ENCODE assay signal across 24 cellular contexts in the genomic region with DNA sequence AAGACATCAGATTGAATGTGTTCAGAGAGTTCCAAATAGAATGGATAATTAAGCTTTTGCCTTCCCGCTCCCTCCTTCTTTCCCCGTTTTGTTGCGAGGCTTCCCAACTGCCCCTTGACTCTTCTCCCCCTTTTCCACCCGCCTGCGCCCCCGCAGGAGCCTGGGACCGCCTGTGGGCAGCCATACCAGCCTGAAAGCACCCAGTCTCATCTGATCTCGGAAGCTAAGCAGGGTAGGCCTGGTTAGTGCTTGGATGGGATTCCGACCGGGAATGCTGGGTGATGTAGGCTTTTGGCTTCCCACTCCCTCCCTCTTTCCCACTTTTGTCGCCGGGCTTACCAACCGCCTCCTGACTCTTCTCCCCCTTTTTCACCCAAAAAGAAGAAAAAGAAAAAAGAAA.
"Had no signal": no experiment of that assay in that cellular context is flagged by ENCODE, and none has a peak within 500 bp of the region (broad histone marks: within the 10 kb centered on the region; RNA-seq: fewer than 3 reads in every experiment).

No MANE protein-coding gene starts in this region.

- H3K4me1 Mint-ChIP-seq: activated CD4-positive, alpha-beta T cell treated with anti-CD3 and anti-CD28 coated beads, Interleukin-2, amount 10 ng/mL, durations not matched to agents 24 days and 14 days; activated CD8-positive, alpha-beta memory T cell treated with anti-CD3 and anti-CD28 coated beads, Interleukin-2, amount 10 ng/mL, durations not matched to agents 7 days and 5 days; activated naive CD4-positive, alpha-beta T cell treated with anti-CD3 and anti-CD28 coated beads, Interleukin-2, amount 50 U/mL, for 24 hours; T-helper 17 cell had no signal

- H3K4me3 Mint-ChIP-seq: activated B cell treated with CpG ODN at 0.5 μM for 24 hours; activated CD4-positive, alpha-beta T cell treated with anti-CD3 and anti-CD28 coated beads, Interleukin-2, amount 10 ng/mL, durations not matched to agents 24 days and 14 days; activated CD8-positive, alpha-beta memory T cell treated with anti-CD3 and anti-CD28 coated beads, Interleukin-2, amount 10 ng/mL, durations not matched to agents 7 days and 5 days; activated naive CD4-positive, alpha-beta T cell treated with anti-CD3 and anti-CD28 coated beads, Interleukin-2, amount 50 U/mL, for 24 hours; activated T-cell treated with anti-CD3 and anti-CD28 coated beads, Interleukin-2, amount 50 U/mL, for 24 hours; activated T-helper 1 cell treated with anti-CD3 and anti-CD28 coated beads, Interleukin-12 subunit alpha, Interleukin-12 subunit beta, Interleukin-2, Interleukin-4 antibody, amounts not matched to agents 30 ng/mL and 10 ng/mL and 1 ng/mL, durations not matched to agents 14 hours and 24 hours and 36 hours; T-helper 17 cell had no signal

- H3K9me3 ChIP-seq: ascending aorta had no signal

- DNase-seq: activated B cell treated with CpG ODN at 0.5 μM for 24 hours; activated CD4-positive, alpha-beta T cell treated with anti-CD3 and anti-CD28 coated beads for 1 hour; activated CD4-positive, alpha-beta T cell treated with anti-CD3 and anti-CD28 coated beads, Interleukin-2, amount 10 ng/mL, durations not matched to agents 24 days and 14 days; activated CD4-positive, alpha-beta T cell treated with anti-CD3 and anti-CD28 coated beads, Interleukin-2, amount 50 U/mL, for 48 hours; activated CD8-positive, alpha-beta memory T cell treated with anti-CD3 and anti-CD28 coated beads, Interleukin-2, amount 10 ng/mL, durations not matched to agents 7 days and 5 days; activated effector memory CD4-positive, alpha-beta T cell treated with Interleukin-2 at 50 U/mL for 16 hours; activated naive CD4-positive, alpha-beta T cell; activated T-cell treated with anti-CD3 and anti-CD28 coated beads, Interleukin-2, amount 50 U/mL, for 24 hours; body of pancreas; KG1; NCI-H1092; NCI-H1417; NCI-H1930; NCI-H2171; NCI-H2227 treated with DMSO at 0.1 percent for 48 hours; NCI-H446 treated with DMSO at 0.1 percent for 48 hours; NCI-H524 treated with DMSO at 0.1 percent for 48 hours; NCI-H82; SIG-M5; T-helper 17 cell; T-helper 9 cell had no signal

- H3K36me3 Mint-ChIP-seq: activated naive CD4-positive, alpha-beta T cell treated with anti-CD3 and anti-CD28 coated beads, Interleukin-2, amount 50 U/mL, for 24 hours had no signal

- H3K27ac Mint-ChIP-seq: activated B cell treated with CpG ODN at 0.5 μM for 24 hours; activated CD4-positive, alpha-beta T cell treated with anti-CD3 and anti-CD28 coated beads, Interleukin-2, amount 10 ng/mL, durations not matched to agents 24 days and 14 days; activated CD8-positive, alpha-beta memory T cell treated with anti-CD3 and anti-CD28 coated beads, Interleukin-2, amount 10 ng/mL, durations not matched to agents 7 days and 5 days; activated naive CD4-positive, alpha-beta T cell treated with anti-CD3 and anti-CD28 coated beads, Interleukin-2, amount 50 U/mL, for 24 hours; activated T-cell treated with anti-CD3 and anti-CD28 coated beads, Interleukin-2, amount 50 U/mL, for 24 hours; activated T-helper 1 cell treated with anti-CD3 and anti-CD28 coated beads, Interleukin-12 subunit alpha, Interleukin-12 subunit beta, Interleukin-2, Interleukin-4 antibody, amounts not matched to agents 30 ng/mL and 10 ng/mL and 1 ng/mL, durations not matched to agents 14 hours and 24 hours and 36 hours; T-helper 17 cell had no signal

- H3K9me3 Mint-ChIP-seq: activated naive CD4-positive, alpha-beta T cell treated with anti-CD3 and anti-CD28 coated beads, Interleukin-2, amount 50 U/mL, for 24 hours had no signal

- ATAC-seq: activated CD8-positive, alpha-beta memory T cell treated with anti-CD3 and anti-CD28 coated beads, Interleukin-2, amount 10 ng/mL, durations not matched to agents 7 days and 5 days; body of pancreas; T-helper 17 cell had no signal

- H3K27me3 ChIP-seq: ascending aorta, body of pancreas had no signal

- H3K4me1 ChIP-seq: ascending aorta, body of pancreas had no signal

- H3K27me3 Mint-ChIP-seq: activated B cell treated with CpG ODN at 0.5 μM for 24 hours; activated naive CD4-positive, alpha-beta T cell treated with anti-CD3 and anti-CD28 coated beads, Interleukin-2, amount 50 U/mL, for 24 hours; activated T-cell treated with anti-CD3 and anti-CD28 coated beads, Interleukin-2, amount 50 U/mL, for 24 hours had no signal

- H3K4me3 ChIP-seq: ascending aorta, body of pancreas had no signal

- H3K27ac ChIP-seq: ascending aorta, body of pancreas had no signal

- H3K36me3 ChIP-seq: ascending aorta had no signal
